38 cellular contexts compared by ENCODE assay signal in genomic region chr2:515728-516127, GRCh38.
"Had no signal": no experiment of that assay in that cellular context is flagged by ENCODE, and none has a peak within 500 bp of the region (broad histone marks: within the 10 kb centered on the region; RNA-seq: fewer than 3 reads in every experiment).

No MANE protein-coding gene starts in this region.

- H3K4me3 Mint-ChIP-seq: activated naive CD4-positive, alpha-beta T cell treated with anti-CD3 and anti-CD28 coated beads for 36 hours; activated naive CD4-positive, alpha-beta T cell treated with anti-CD3 and anti-CD28 coated beads, Interleukin-2, amount 10 ng/mL, durations not matched to agents 7 days and 5 days; activated naive CD4-positive, alpha-beta T cell treated with anti-CD3 and anti-CD28 coated beads, Interleukin-2, amount 50 U/mL, for 24 hours; activated naive CD8-positive, alpha-beta T cell; activated naive CD8-positive, alpha-beta T cell treated with anti-CD3 and anti-CD28 coated beads for 36 hours; activated naive CD8-positive, alpha-beta T cell treated with anti-CD3 and anti-CD28 coated beads, Interleukin-2, amount 10 ng/mL, durations not matched to agents 7 days and 5 days; activated naive CD8-positive, alpha-beta T cell treated with anti-CD3 and anti-CD28 coated beads, Interleukin-2, amount 50 U/mL, for 24 hours; activated T-cell treated with anti-CD3 and anti-CD28 coated beads, Interleukin-2, amount 50 U/mL, for 24 hours; activated T-cell treated with anti-CD3 and anti-CD28 coated beads, Interleukin-2, amount 50 U/mL, for 4 hours; activated T-cell treated with anti-CD3 and anti-CD28 coated beads, Interleukin-2, amount 50 U/mL, for 72 hours; activated T-helper 1 cell treated with anti-CD3 and anti-CD28 coated beads, Interleukin-12 subunit alpha, Interleukin-12 subunit beta, Interleukin-2, Interleukin-4 antibody, amounts not matched to agents 30 ng/mL and 10 ng/mL and 1 ng/mL, durations not matched to agents 14 hours and 24 hours and 36 hours; activated T-helper 17 cell treated with anti-CD3 and anti-CD28 coated beads, Interleukin-2, amount 50 U/mL, for 72 hours; brain; central memory CD8-positive, alpha-beta T cell had no signal

- H3K4me3 ChIP-seq: adrenal gland, ascending aorta, body of pancreas, breast epithelium, cardiac muscle cell had no signal

- H3K9me3 ChIP-seq: adrenal gland, ascending aorta, body of pancreas, breast epithelium had no signal

- H3K36me3 ChIP-seq: adrenal gland, ascending aorta, brain microvascular endothelial cell, breast epithelium, cardiac muscle cell had no signal

- H3K4me1 Mint-ChIP-seq: activated naive CD4-positive, alpha-beta T cell treated with anti-CD3 and anti-CD28 coated beads, Interleukin-2, amount 10 ng/mL, durations not matched to agents 7 days and 5 days; activated naive CD4-positive, alpha-beta T cell treated with anti-CD3 and anti-CD28 coated beads, Interleukin-2, amount 50 U/mL, for 24 hours; activated naive CD8-positive, alpha-beta T cell treated with anti-CD3 and anti-CD28 coated beads for 36 hours; activated naive CD8-positive, alpha-beta T cell treated with anti-CD3 and anti-CD28 coated beads, Interleukin-2, amount 50 U/mL, for 24 hours; activated T-helper 17 cell treated with anti-CD3 and anti-CD28 coated beads, Interleukin-2, amount 50 U/mL, for 72 hours; central memory CD8-positive, alpha-beta T cell had no signal

- H3K27ac ChIP-seq: adrenal gland, ascending aorta, body of pancreas, brain microvascular endothelial cell, breast epithelium, cardiac muscle cell had no signal

- ATAC-seq: activated naive CD4-positive, alpha-beta T cell treated with anti-CD3 and anti-CD28 coated beads, Interleukin-2, amount 50 U/mL, for 72 hours; activated naive CD8-positive, alpha-beta T cell treated with anti-CD3 and anti-CD28 coated beads, Interleukin-2, amount 50 U/mL, for 24 hours; activated T-cell treated with anti-CD3 and anti-CD28 coated beads, Interleukin-2, amount 50 U/mL, for 4 hours; activated T-cell treated with anti-CD3 and anti-CD28 coated beads, Interleukin-2, amount 50 U/mL, for 72 hours; activated T-helper 17 cell treated with anti-CD3 and anti-CD28 coated beads, Interleukin-2, amount 50 U/mL, for 72 hours; body of pancreas had no signal

- H3K4me1 ChIP-seq: adrenal gland, ascending aorta, body of pancreas, breast epithelium had no signal

- H3K36me3 Mint-ChIP-seq: activated naive CD4-positive, alpha-beta T cell treated with anti-CD3 and anti-CD28 coated beads, Interleukin-2, amount 10 ng/mL, durations not matched to agents 7 days and 5 days; activated naive CD4-positive, alpha-beta T cell treated with anti-CD3 and anti-CD28 coated beads, Interleukin-2, amount 50 U/mL, for 24 hours; activated naive CD4-positive, alpha-beta T cell treated with anti-CD3 and anti-CD28 coated beads, Interleukin-2, amount 50 U/mL, for 72 hours; activated naive CD8-positive, alpha-beta T cell; activated naive CD8-positive, alpha-beta T cell treated with anti-CD3 and anti-CD28 coated beads for 36 hours; activated naive CD8-positive, alpha-beta T cell treated with anti-CD3 and anti-CD28 coated beads, Interleukin-2, amount 10 ng/mL, durations not matched to agents 7 days and 5 days; brain had no signal

- DNase-seq: activated effector memory CD4-positive, alpha-beta T cell treated with anti-CD3 and anti-CD28 coated beads, Interleukin-2, amount 50 U/mL, for 16 hours; activated effector memory CD4-positive, alpha-beta T cell treated with Interleukin-2 at 50 U/mL for 16 hours; activated gamma-delta T cell; activated gamma-delta T cell treated with Interleukin-2 at 50 U/mL for 16 hours; activated naive CD4-positive, alpha-beta T cell; activated naive CD4-positive, alpha-beta T cell treated with anti-CD3 and anti-CD28 coated beads for 36 hours; activated naive CD4-positive, alpha-beta T cell treated with anti-CD3 and anti-CD28 coated beads, Interleukin-2, amount 10 ng/mL, durations not matched to agents 7 days and 5 days; activated naive CD4-positive, alpha-beta T cell treated with anti-CD3 and anti-CD28 coated beads, Interleukin-2, amount 50 U/mL, for 16 hours; activated naive CD4-positive, alpha-beta T cell treated with Interleukin-2 at 50 U/mL for 16 hours; activated naive CD8-positive, alpha-beta T cell treated with anti-CD3 and anti-CD28 coated beads for 36 hours; activated naive CD8-positive, alpha-beta T cell treated with anti-CD3 and anti-CD28 coated beads, Interleukin-2, amount 10 ng/mL, durations not matched to agents 7 days and 5 days; activated naive CD8-positive, alpha-beta T cell treated with anti-CD3 and anti-CD28 coated beads, Interleukin-2, amount 50 U/mL, for 24 hours; activated T-cell treated with anti-CD3 and anti-CD28 coated beads for 4 hours; activated T-cell treated with anti-CD3 and anti-CD28 coated beads, Interleukin-2, amount 50 U/mL, for 1 hour; activated T-cell treated with anti-CD3 and anti-CD28 coated beads, Interleukin-2, amount 50 U/mL, for 24 hours; activated T-cell treated with anti-CD3 and anti-CD28 coated beads, Interleukin-2, amount 50 U/mL, for 4 hours; activated T-cell treated with anti-CD3 and anti-CD28 coated beads, Interleukin-2, amount 50 U/mL, for 48 hours; activated T-cell treated with anti-CD3 and anti-CD28 coated beads, Interleukin-2, amount 50 U/mL, for 72 hours; amniotic stem cell; anterior cingulate cortex; aorta; body of pancreas; brain microvascular endothelial cell; caudate nucleus; central memory CD4-positive, alpha-beta T cell; cerebellar nuclear complex had no signal

- H3K27ac Mint-ChIP-seq: activated naive CD4-positive, alpha-beta T cell treated with anti-CD3 and anti-CD28 coated beads for 36 hours; activated naive CD4-positive, alpha-beta T cell treated with anti-CD3 and anti-CD28 coated beads, Interleukin-2, amount 10 ng/mL, durations not matched to agents 7 days and 5 days; activated naive CD4-positive, alpha-beta T cell treated with anti-CD3 and anti-CD28 coated beads, Interleukin-2, amount 50 U/mL, for 24 hours; activated naive CD4-positive, alpha-beta T cell treated with anti-CD3 and anti-CD28 coated beads, Interleukin-2, amount 50 U/mL, for 72 hours; activated naive CD8-positive, alpha-beta T cell; activated naive CD8-positive, alpha-beta T cell treated with anti-CD3 and anti-CD28 coated beads for 36 hours; activated naive CD8-positive, alpha-beta T cell treated with anti-CD3 and anti-CD28 coated beads, Interleukin-2, amount 10 ng/mL, durations not matched to agents 7 days and 5 days; activated naive CD8-positive, alpha-beta T cell treated with anti-CD3 and anti-CD28 coated beads, Interleukin-2, amount 50 U/mL, for 24 hours; activated T-cell treated with anti-CD3 and anti-CD28 coated beads, Interleukin-2, amount 50 U/mL, for 24 hours; activated T-cell treated with anti-CD3 and anti-CD28 coated beads, Interleukin-2, amount 50 U/mL, for 72 hours; activated T-helper 1 cell treated with anti-CD3 and anti-CD28 coated beads, Interleukin-12 subunit alpha, Interleukin-12 subunit beta, Interleukin-2, Interleukin-4 antibody, amounts not matched to agents 30 ng/mL and 10 ng/mL and 1 ng/mL, durations not matched to agents 14 hours and 24 hours and 36 hours; activated T-helper 17 cell treated with anti-CD3 and anti-CD28 coated beads, Interleukin-2, amount 50 U/mL, for 72 hours; activated T-helper 2 cell treated with anti-CD3 and anti-CD28 coated beads, Interferon-gamma antibody, Interleukin-2, Interleukin-4, amounts not matched to agents 10 μg/mL and 5 μg/mL and 100 μg/mL, durations not matched to agents 14 hours and 24 hours and 36 hours; brain had no signal

- H3K27me3 Mint-ChIP-seq: activated naive CD8-positive, alpha-beta T cell treated with anti-CD3 and anti-CD28 coated beads for 36 hours; activated naive CD8-positive, alpha-beta T cell treated with anti-CD3 and anti-CD28 coated beads, Interleukin-2, amount 50 U/mL, for 24 hours had no signal

- H3K27me3 ChIP-seq: adrenal gland, ascending aorta, body of pancreas, brain microvascular endothelial cell, breast epithelium, cardiac muscle cell had no signal

- H3K9me3 Mint-ChIP-seq: activated naive CD4-positive, alpha-beta T cell treated with anti-CD3 and anti-CD28 coated beads for 36 hours; activated naive CD4-positive, alpha-beta T cell treated with anti-CD3 and anti-CD28 coated beads, Interleukin-2, amount 10 ng/mL, durations not matched to agents 7 days and 5 days; activated naive CD4-positive, alpha-beta T cell treated with anti-CD3 and anti-CD28 coated beads, Interleukin-2, amount 50 U/mL, for 24 hours; activated naive CD8-positive, alpha-beta T cell treated with anti-CD3 and anti-CD28 coated beads for 36 hours; activated naive CD8-positive, alpha-beta T cell treated with anti-CD3 and anti-CD28 coated beads, Interleukin-2, amount 50 U/mL, for 24 hours; activated T-helper 1 cell treated with anti-CD3 and anti-CD28 coated beads, Interleukin-12 subunit alpha, Interleukin-12 subunit beta, Interleukin-2, Interleukin-4 antibody, amounts not matched to agents 30 ng/mL and 10 ng/mL and 1 ng/mL, durations not matched to agents 14 hours and 24 hours and 36 hours; activated T-helper 17 cell treated with anti-CD3 and anti-CD28 coated beads, Interleukin-2, amount 50 U/mL, for 72 hours; activated T-helper 2 cell treated with anti-CD3 and anti-CD28 coated beads, Interferon-gamma antibody, Interleukin-2, Interleukin-4, amounts not matched to agents 10 μg/mL and 5 μg/mL and 100 μg/mL, durations not matched to agents 14 hours and 24 hours and 36 hours; central memory CD8-positive, alpha-beta T cell had no signal
